Comparison of ENCODE assay signal across 17 cellular contexts in the genomic region with DNA sequence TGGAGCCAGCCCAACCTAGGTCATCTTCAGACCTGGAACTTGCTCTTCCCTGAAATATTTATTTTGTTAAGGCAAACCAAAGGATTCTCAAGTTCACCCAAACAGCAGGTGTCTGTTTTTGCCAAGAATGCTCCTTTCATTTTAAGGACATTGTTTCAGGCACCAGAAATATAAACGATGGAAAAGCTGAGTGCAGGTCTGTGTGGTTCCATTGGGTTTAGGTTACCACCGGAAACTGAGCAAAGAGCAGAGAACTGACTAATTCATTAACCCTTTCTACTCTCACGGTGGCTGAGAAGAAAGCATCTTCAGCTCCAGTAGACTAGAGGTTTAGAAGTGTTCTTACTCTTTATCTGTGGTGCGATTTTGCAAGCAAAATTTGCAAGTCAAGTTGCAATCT. TPM values are rescaled to one million over a fixed set of nuclear protein-coding genes. Genes with fewer than 3 reads are reported as not detected.
"Had no signal": no experiment of that assay in that cellular context is flagged by ENCODE, and none has a peak within 500 bp of the region (broad histone marks: within the 10 kb centered on the region; RNA-seq: fewer than 3 reads in every experiment).

No MANE protein-coding gene starts in this region.

- H3K4me1 ChIP-seq: body of pancreas, prostate gland, right atrium auricular region, upper lobe of left lung had no signal

- H3K36me3 ChIP-seq: prostate gland, right atrium auricular region, thoracic aorta, upper lobe of left lung had no signal

- H3K9me3 ChIP-seq: body of pancreas, mucosa of descending colon, prostate gland, right atrium auricular region, thoracic aorta, upper lobe of left lung had no signal

- H3K27ac ChIP-seq: body of pancreas, dorsolateral prefrontal cortex, prostate gland, right atrium auricular region, thoracic aorta, upper lobe of left lung had no signal

- DNase-seq: activated CD4-positive, alpha-beta memory T cell treated with anti-CD3 and anti-CD28 coated beads for 36 hours; activated CD4-positive, alpha-beta T cell treated with anti-CD3 and anti-CD28 coated beads for 4 hours; body of pancreas; caudate nucleus; dorsolateral prefrontal cortex; mesenchymal stem cell; mucosa of descending colon; naive B cell; small intestine; stimulated activated CD4-positive, alpha-beta T cell treated with anti-CD3 and anti-CD28 coated beads, Interleukin-4, amount 100 ng/mL, for 4 hours; stimulated activated naive B cell treated with anti-CD40 and anti-IgM and Interleukin-4, amounts not matched to agents 10 μg/mL and 1 μg/mL and 100 μg/mL, for 72 hours; upper lobe of left lung had no signal

- H3K27me3 ChIP-seq: body of pancreas, dorsolateral prefrontal cortex, right atrium auricular region, upper lobe of left lung had no signal

- H3K4me3 ChIP-seq: body of pancreas, dorsolateral prefrontal cortex, mucosa of descending colon, prostate gland, right atrium auricular region, thoracic aorta, upper lobe of left lung had no signal

RNA-seq across cellular contexts. Expression of a gene that starts 38.0 kb away (rescaled TPM):
- total RNA-seq: body of pancreas; fibroblast of villous mesenchyme; mucosa of descending colon; right atrium auricular region; T-helper 2 cell treated with Interferon-gamma antibody and Interleukin-4, amounts not matched to agents 100 ng/mL and 5 ng/mL, for 36 hours; thoracic aorta had no signal
